Comparison of ENCODE assay signal across 3 cellular contexts in the genomic region with DNA sequence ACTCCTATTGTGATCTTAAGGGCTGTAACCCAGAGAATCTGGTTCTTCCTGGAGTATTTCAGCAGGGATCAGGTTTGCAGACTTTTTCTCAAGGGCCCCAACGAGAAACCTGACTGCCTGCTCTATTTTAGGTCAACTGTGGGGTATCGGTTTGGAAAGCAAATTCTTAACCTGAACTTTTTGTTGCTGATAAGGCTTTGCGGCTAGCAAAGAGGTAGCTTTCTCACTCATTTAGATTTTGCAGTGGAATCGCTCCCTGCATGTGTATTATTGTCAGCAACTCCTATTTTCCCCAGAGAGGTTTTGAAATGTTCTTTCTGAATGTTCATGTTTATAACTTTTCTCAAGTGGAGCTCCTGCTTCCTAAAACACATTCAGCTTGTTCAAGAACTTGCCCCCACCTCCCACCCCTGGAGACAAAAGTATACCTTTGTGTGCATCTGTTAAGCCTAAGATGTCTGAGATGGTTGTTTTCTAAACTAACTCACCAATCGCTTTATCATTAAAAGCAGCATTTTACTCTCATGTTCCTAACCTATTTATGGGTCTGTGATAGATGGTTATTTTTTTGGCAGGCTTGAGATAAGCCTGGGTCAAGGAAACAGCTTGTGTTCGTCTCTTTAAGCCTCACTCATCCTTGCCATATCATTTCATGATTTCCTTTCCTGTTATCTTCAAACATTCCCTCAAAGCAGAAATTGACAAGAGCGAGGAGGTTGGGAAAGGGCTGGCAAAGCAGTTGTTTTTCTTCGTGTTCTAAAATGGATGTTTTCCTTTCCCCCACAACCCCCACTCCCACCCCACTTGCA.
TF ChIP-seq lines count a peak whose summit lies in the region.

No MANE protein-coding gene starts in this region.

TF ChIP-seq in IMR-90, 13 proteins besides CTCF, POLR2A, EP300 and RAD21:
- TF ChIP-seq, protein P1, sequence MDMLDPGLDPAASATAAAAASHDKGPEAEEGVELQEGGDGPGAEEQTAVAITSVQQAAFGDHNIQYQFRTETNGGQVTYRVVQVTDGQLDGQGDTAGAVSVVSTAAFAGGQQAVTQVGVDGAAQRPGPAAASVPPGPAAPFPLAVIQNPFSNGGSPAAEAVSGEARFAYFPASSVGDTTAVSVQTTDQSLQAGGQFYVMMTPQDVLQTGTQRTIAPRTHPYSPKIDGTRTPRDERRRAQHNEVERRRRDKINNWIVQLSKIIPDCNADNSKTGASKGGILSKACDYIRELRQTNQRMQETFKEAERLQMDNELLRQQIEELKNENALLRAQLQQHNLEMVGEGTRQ (IDR thresholded peaks at IDR 0.05; ENCODE audit: low read depth, low read length) = no peak
- TF ChIP-seq RFX5 (IDR thresholded peaks at IDR 0.05; ENCODE audit: low read depth, low read length) (no peak), SMC3 (IDR thresholded peaks at IDR 0.05; ENCODE audit: low read depth, low read length) (no peak), RCOR1 (IDR thresholded peaks at IDR 0.05; ENCODE audit: insufficient replicate concordance, low read length) (no peak), MAZ (IDR thresholded peaks at IDR 0.05; ENCODE audit: borderline replicate concordance, low read depth, low read length) (no peak)
- TF ChIP-seq, protein P2, sequence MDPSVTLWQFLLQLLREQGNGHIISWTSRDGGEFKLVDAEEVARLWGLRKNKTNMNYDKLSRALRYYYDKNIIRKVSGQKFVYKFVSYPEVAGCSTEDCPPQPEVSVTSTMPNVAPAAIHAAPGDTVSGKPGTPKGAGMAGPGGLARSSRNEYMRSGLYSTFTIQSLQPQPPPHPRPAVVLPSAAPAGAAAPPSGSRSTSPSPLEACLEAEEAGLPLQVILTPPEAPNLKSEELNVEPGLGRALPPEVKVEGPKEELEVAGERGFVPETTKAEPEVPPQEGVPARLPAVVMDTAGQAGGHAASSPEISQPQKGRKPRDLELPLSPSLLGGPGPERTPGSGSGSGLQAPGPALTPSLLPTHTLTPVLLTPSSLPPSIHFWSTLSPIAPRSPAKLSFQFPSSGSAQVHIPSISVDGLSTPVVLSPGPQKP (IDR thresholded peaks at IDR 0.05; ENCODE audit: borderline replicate concordance, low read depth, low read length) = no peak
TF ChIP-seq in IMR-90: peak in this region for 0.

TF ChIP-seq in H1, 55 proteins besides CTCF, POLR2A, EP300 and RAD21:
- TF ChIP-seq SUZ12 (IDR thresholded peaks at IDR 0.05; ENCODE audit: low read length) (no peak), SIX5 (IDR thresholded peaks at IDR 0.05; ENCODE audit: low read depth, low read length) (no peak), POLR2AphosphoS5 (IDR thresholded peaks at IDR 0.05; ENCODE audit: low read depth, low read length) (no peak)
- TF ChIP-seq, protein P3, sequence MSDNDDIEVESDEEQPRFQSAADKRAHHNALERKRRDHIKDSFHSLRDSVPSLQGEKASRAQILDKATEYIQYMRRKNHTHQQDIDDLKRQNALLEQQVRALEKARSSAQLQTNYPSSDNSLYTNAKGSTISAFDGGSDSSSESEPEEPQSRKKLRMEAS (IDR thresholded peaks at IDR 0.05) = no peak

TF ChIP-seq in liver, 16 proteins besides CTCF, POLR2A, EP300 and RAD21:
- TF ChIP-seq, protein P4, sequence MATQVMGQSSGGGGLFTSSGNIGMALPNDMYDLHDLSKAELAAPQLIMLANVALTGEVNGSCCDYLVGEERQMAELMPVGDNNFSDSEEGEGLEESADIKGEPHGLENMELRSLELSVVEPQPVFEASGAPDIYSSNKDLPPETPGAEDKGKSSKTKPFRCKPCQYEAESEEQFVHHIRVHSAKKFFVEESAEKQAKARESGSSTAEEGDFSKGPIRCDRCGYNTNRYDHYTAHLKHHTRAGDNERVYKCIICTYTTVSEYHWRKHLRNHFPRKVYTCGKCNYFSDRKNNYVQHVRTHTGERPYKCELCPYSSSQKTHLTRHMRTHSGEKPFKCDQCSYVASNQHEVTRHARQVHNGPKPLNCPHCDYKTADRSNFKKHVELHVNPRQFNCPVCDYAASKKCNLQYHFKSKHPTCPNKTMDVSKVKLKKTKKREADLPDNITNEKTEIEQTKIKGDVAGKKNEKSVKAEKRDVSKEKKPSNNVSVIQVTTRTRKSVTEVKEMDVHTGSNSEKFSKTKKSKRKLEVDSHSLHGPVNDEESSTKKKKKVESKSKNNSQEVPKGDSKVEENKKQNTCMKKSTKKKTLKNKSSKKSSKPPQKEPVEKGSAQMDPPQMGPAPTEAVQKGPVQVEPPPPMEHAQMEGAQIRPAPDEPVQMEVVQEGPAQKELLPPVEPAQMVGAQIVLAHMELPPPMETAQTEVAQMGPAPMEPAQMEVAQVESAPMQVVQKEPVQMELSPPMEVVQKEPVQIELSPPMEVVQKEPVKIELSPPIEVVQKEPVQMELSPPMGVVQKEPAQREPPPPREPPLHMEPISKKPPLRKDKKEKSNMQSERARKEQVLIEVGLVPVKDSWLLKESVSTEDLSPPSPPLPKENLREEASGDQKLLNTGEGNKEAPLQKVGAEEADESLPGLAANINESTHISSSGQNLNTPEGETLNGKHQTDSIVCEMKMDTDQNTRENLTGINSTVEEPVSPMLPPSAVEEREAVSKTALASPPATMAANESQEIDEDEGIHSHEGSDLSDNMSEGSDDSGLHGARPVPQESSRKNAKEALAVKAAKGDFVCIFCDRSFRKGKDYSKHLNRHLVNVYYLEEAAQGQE (IDR thresholded peaks at IDR 0.05) = peak; percentile 8
- peak; percentile 58 for TF ChIP-seq NR2F2 (IDR thresholded peaks at IDR 0.05)
- no peak for TF ChIP-seq FOXA1 (IDR thresholded peaks at IDR 0.05)
TF ChIP-seq in liver: peak in this region for 2.
